19 cellular contexts compared by ENCODE assay signal in the genomic region with DNA sequence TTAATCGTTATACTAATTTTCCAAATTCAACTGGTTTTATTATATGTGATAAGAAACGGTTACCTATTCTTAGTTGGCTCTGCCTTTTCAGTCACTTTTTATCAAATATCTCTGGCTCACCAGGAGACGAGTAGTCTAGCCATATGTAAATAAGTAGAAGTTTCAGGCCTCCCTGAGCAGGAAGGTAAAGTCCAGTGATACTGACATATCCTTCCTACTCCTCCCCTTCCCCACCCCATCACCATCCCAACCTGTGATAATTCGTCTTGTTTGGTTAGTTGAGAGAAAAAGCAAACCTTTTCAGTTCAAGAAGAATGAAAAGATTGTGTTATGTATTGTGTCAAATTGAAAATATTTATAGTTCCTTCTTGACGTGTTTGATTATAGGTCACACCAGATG. TPM values are rescaled to one million over a fixed set of nuclear protein-coding genes. Genes with fewer than 3 reads are reported as not detected.
A peak's percentile ranks its signal among the peaks of the same experiment; 100 is the strongest.
DNase-seq lines count a peak whose midpoint lies in the region; ATAC-seq, FAIRE-seq and TF ChIP-seq lines count a peak whose summit lies in the region.
"Had no signal": no experiment of that assay in that cellular context is flagged by ENCODE, and none has a peak within 500 bp of the region (broad histone marks: within the 10 kb centered on the region; RNA-seq: fewer than 3 reads in every experiment).

No MANE protein-coding gene starts in this region.

- ATAC-seq in activated naive CD4-positive, alpha-beta T cell treated with anti-CD3 and anti-CD28 coated beads, Interleukin-2, amount 50 U/mL, for 72 hours: no peak
- ATAC-seq in effector memory CD8-positive, alpha-beta T cell (replicated peaks): no peak
- no peak for ATAC-seq in natural killer cell
- ATAC-seq in GM21360 (IDR thresholded peaks at IDR 0.05; ENCODE audit: unreplicated experiment): no peak
- ATAC-seq: K562 had no signal

- no peaks in the 10 kb centered on the region for H3K27me3 Mint-ChIP-seq in activated naive CD4-positive, alpha-beta T cell treated with anti-CD3 and anti-CD28 coated beads, Interleukin-2, amount 10 ng/mL, durations not matched to agents 7 days and 5 days
- no peaks in the 10 kb centered on the region for H3K27me3 Mint-ChIP-seq in effector memory CD8-positive, alpha-beta T cell
- no peaks in the 10 kb centered on the region for H3K27me3 Mint-ChIP-seq in type B pancreatic cell
- no peaks in the 10 kb centered on the region for H3K27me3 Mint-ChIP-seq in natural killer cell (ENCODE audit: low read depth in 2 of 2)
- H3K27me3 Mint-ChIP-seq: CD4-positive, CD25-positive, alpha-beta regulatory T cell had no signal

- CTCF ChIA-PET in activated naive CD4-positive, alpha-beta T cell treated with anti-CD3 and anti-CD28 coated beads, Interleukin-2, amount 10 ng/mL, durations not matched to agents 7 days and 5 days (lab: Charles Lee): no interaction called here

- peaks cover 74% of the 10 kb centered on the region for H3K36me3 Mint-ChIP-seq in activated naive CD4-positive, alpha-beta T cell treated with anti-CD3 and anti-CD28 coated beads, Interleukin-2, amount 10 ng/mL, durations not matched to agents 7 days and 5 days
- H3K36me3 Mint-ChIP-seq in activated naive CD4-positive, alpha-beta T cell treated with anti-CD3 and anti-CD28 coated beads, Interleukin-2, amount 50 U/mL, for 72 hours: peaks cover 21 to 41% of the 10 kb centered on the region in 2 donors
- peaks cover 69% of the 10 kb centered on the region for H3K36me3 Mint-ChIP-seq in effector memory CD8-positive, alpha-beta T cell (ENCODE audit: insufficient read depth)
- H3K36me3 Mint-ChIP-seq in type B pancreatic cell: peaks cover 43% of the 10 kb centered on the region
- peaks cover 48% of the 10 kb centered on the region for H3K36me3 Mint-ChIP-seq in natural killer cell

- DNase-seq in activated naive CD4-positive, alpha-beta T cell treated with anti-CD3 and anti-CD28 coated beads, Interleukin-2, amount 10 ng/mL, durations not matched to agents 7 days and 5 days: no peak
- DNase-seq in activated naive CD4-positive, alpha-beta T cell treated with anti-CD3 and anti-CD28 coated beads, Interleukin-2, amount 50 U/mL, for 72 hours (ENCODE audit: low spot score in 2 of 2): no peak
- DNase-seq in GM19239 (ENCODE audit: insufficient read length, low spot score) (no peak), type B pancreatic cell (ENCODE audit: extremely low spot score, unreplicated experiment) (no peak), natural killer cell (no peak), DMS153 treated with DMSO at 0.1 percent for 48 hours (lab: John Stamatoyannopoulos, UW; ENCODE audit: unreplicated experiment) (no peak)
- DNase-seq in effector memory CD8-positive, alpha-beta T cell: no peak
- DNase-seq: 8988T; AML-193; CD4-positive, CD25-positive, alpha-beta regulatory T cell; COR-L47; DMS153; DND-41; GDM1; GOT3 had no signal

- TF ChIP-seq CTCF in type B pancreatic cell (conservative IDR thresholded peaks at IDR 0.05): no peak
- TF ChIP-seq CTCF in natural killer cell (IDR thresholded peaks at IDR 0.05): no peak

- no peak overlapping the region for H3K4me3 Mint-ChIP-seq in activated naive CD4-positive, alpha-beta T cell treated with anti-CD3 and anti-CD28 coated beads, Interleukin-2, amount 10 ng/mL, durations not matched to agents 7 days and 5 days
- no peak overlapping the region for H3K4me3 Mint-ChIP-seq in effector memory CD8-positive, alpha-beta T cell
- H3K4me3 Mint-ChIP-seq in type B pancreatic cell (no peak overlapping the region), natural killer cell (no peak overlapping the region)
- H3K4me3 Mint-ChIP-seq: CD4-positive, CD25-positive, alpha-beta regulatory T cell had no signal

- intact Hi-C loops in natural killer cell (cut with micrococcal nuclease): no loop called here

- peak; percentile 76 for FAIRE-seq in GM19239 (lab: Jason Lieb, UNC)
- FAIRE-seq: D721Med, HTR-8/SVneo, K562 had no signal

- no peaks in the 10 kb centered on the region for H3K9me3 Mint-ChIP-seq in activated naive CD4-positive, alpha-beta T cell treated with anti-CD3 and anti-CD28 coated beads, Interleukin-2, amount 10 ng/mL, durations not matched to agents 7 days and 5 days
- H3K9me3 Mint-ChIP-seq in activated naive CD4-positive, alpha-beta T cell treated with anti-CD3 and anti-CD28 coated beads, Interleukin-2, amount 50 U/mL, for 72 hours: no peaks in the 10 kb centered on the region
- no peaks in the 10 kb centered on the region for H3K9me3 Mint-ChIP-seq in effector memory CD8-positive, alpha-beta T cell
- H3K9me3 Mint-ChIP-seq in type B pancreatic cell: no peaks in the 10 kb centered on the region
- no peaks in the 10 kb centered on the region for H3K9me3 Mint-ChIP-seq in natural killer cell
- H3K9me3 Mint-ChIP-seq: CD4-positive, CD25-positive, alpha-beta regulatory T cell had no signal

- peak overlapping the region; percentile 11 for H3K27ac Mint-ChIP-seq in activated naive CD4-positive, alpha-beta T cell treated with anti-CD3 and anti-CD28 coated beads, Interleukin-2, amount 10 ng/mL, durations not matched to agents 7 days and 5 days
- H3K27ac Mint-ChIP-seq in activated naive CD4-positive, alpha-beta T cell treated with anti-CD3 and anti-CD28 coated beads, Interleukin-2, amount 50 U/mL, for 72 hours: no peak overlapping the region
- peak overlapping the region; percentile 30 to 36 for H3K27ac Mint-ChIP-seq in effector memory CD8-positive, alpha-beta T cell
- H3K27ac Mint-ChIP-seq in type B pancreatic cell (peak overlapping the region; percentile 24), natural killer cell (peak overlapping the region in 1 of 2 donors; percentile 24)

- peaks cover 3% of the 10 kb centered on the region for H3K4me1 Mint-ChIP-seq in activated naive CD4-positive, alpha-beta T cell treated with anti-CD3 and anti-CD28 coated beads, Interleukin-2, amount 10 ng/mL, durations not matched to agents 7 days and 5 days
- peaks cover 3 to 8% of the 10 kb centered on the region in 2 donors for H3K4me1 Mint-ChIP-seq in effector memory CD8-positive, alpha-beta T cell (ENCODE audit: low read depth in 2 of 2)
- no peaks in the 10 kb centered on the region for H3K4me1 Mint-ChIP-seq in type B pancreatic cell (ENCODE audit: unreplicated experiment)
- peaks cover 15 to 24% of the 10 kb centered on the region in 2 donors for H3K4me1 Mint-ChIP-seq in natural killer cell

RNA-seq across cellular contexts. Expression of gene CLYBL, which starts 51.3 kb away (rescaled TPM):
- 10 to 100 TPM; 10.5 to 11.8 TPM for total RNA-seq in activated naive CD4-positive, alpha-beta T cell treated with anti-CD3 and anti-CD28 coated beads, Interleukin-2, amount 50 U/mL, for 72 hours
- total RNA-seq in type B pancreatic cell (ENCODE audit: low replicate concordance): 7.2 and 19.6 TPM in 2 replicates
- 1 to 10 TPM; 5.5 to 7.6 (median 6.1) TPM for total RNA-seq in natural killer cell

RNA-seq across cellular contexts. Expression of gene TM9SF2, which starts 53.9 kb away (rescaled TPM):
- total RNA-seq in activated naive CD4-positive, alpha-beta T cell treated with anti-CD3 and anti-CD28 coated beads, Interleukin-2, amount 50 U/mL, for 72 hours: 10 to 100 TPM; 44.0 to 49.0 TPM
- total RNA-seq in type B pancreatic cell (ENCODE audit: low replicate concordance) (113 and 168 TPM in 2 replicates), natural killer cell (10 to 100 TPM; 41.8 to 62.1 (median 51.4) TPM)

Comparison
In these comparisons a context has a peak if more than half of its experiments do, and no peak if none do; other contexts are left out.
1. H3K27ac Mint-ChIP-seq: peak in activated naive CD4-positive, alpha-beta T cell treated with anti-CD3 and anti-CD28 coated beads, Interleukin-2, amount 10 ng/mL, durations not matched to agents 7 days and 5 days (single experiment), effector memory CD8-positive, alpha-beta T cell (2 of 2) and type B pancreatic cell (single experiment); none in activated naive CD4-positive, alpha-beta T cell treated with anti-CD3 and anti-CD28 coated beads, Interleukin-2, amount 50 U/mL, for 72 hours (0 of 2).